24 cellular contexts compared by ENCODE assay signal in genomic region chr20:1174787-1175186, GRCh38. TPM values are rescaled to one million over a fixed set of nuclear protein-coding genes. Genes with fewer than 3 reads are reported as not detected.
DNase-seq lines count a peak whose midpoint lies in the region; ATAC-seq, FAIRE-seq and TF ChIP-seq lines count a peak whose summit lies in the region.
"Had no signal": no experiment of that assay in that cellular context is flagged by ENCODE, and none has a peak within 500 bp of the region (broad histone marks: within the 10 kb centered on the region; RNA-seq: fewer than 3 reads in every experiment).

No MANE protein-coding gene starts in this region.

- 6% methylated on average over 6 of the region's 8 CpGs for WGBS in K562 (ENCODE audit: insufficient coverage, low coverage, missing lambda C conversion rate)
- WGBS in heart right ventricle, 2 donors = 92 to 94% methylated on average over 8 of the region's 8 CpGs

- no peaks in the 10 kb centered on the region for H3K79me2 ChIP-seq in K562 (ENCODE audit: control insufficient read depth, insufficient read depth, low read length)

- in situ Hi-C loops in K562 (cut with MboI) = no loop called here

- TF ChIP-seq EP300 in K562 (IDR thresholded peaks at IDR 0.05; ENCODE audit: low read length) = 0 out of 2 replicates have a peak, but pooled peaks have one; percentile 31

- no peaks in the 10 kb centered on the region for H3K4me1 Mint-ChIP-seq in activated naive CD4-positive, alpha-beta T cell treated with anti-CD3 and anti-CD28 coated beads, Interleukin-2, amount 10 ng/mL, durations not matched to agents 7 days and 5 days

- H3K27ac ChIP-seq in K562 (ENCODE audit: extremely low read depth, low read depth, low read length) (no peak overlapping the region), heart right ventricle (no peak overlapping the region)
- H3K27ac ChIP-seq: BLaER1 treated with 17β-estradiol and CSF1 and Interleukin-3, amounts not matched to agents 10 nM and 100 nM; SJSA1 had no signal

- no peaks in the 10 kb centered on the region for H3K9me3 Mint-ChIP-seq in activated naive CD4-positive, alpha-beta T cell treated with anti-CD3 and anti-CD28 coated beads, Interleukin-2, amount 10 ng/mL, durations not matched to agents 7 days and 5 days
- H3K9me3 Mint-ChIP-seq: CD4-positive, alpha-beta T cell had no signal

- ATAC-seq in K562 (peak; percentile 55), heart right ventricle (no peak)
- ATAC-seq: HCT116 had no signal

- peaks cover 19% of the 10 kb centered on the region; the same call in 1 of the 3 replicates for H3K36me3 ChIP-seq in K562 (ENCODE audit: control insufficient read depth, insufficient read depth, low read length)
- peaks cover 0 to 82% (median 17%) of the 10 kb centered on the region in 9 donors for H3K36me3 ChIP-seq in heart right ventricle

- no peak overlapping the region for H3K4me3 ChIP-seq in K562
- H3K4me3 ChIP-seq in heart right ventricle = no peak overlapping the region
- H3K4me3 ChIP-seq: BLaER1 treated with 17β-estradiol and CSF1 and Interleukin-3, amounts not matched to agents 10 nM and 100 nM; SJSA1 had no signal

- TF ChIP-seq CTCF in K562 (IDR thresholded peaks at IDR 0.05 in 2 of 3, conservative IDR thresholded peaks at IDR 0.05 in 1 of 3; ENCODE audit: insufficient read depth in 2 of 3, low read depth in 1 of 3, low read length in 3 of 3) (no peak), heart right ventricle (IDR thresholded peaks at IDR 0.05) (no peak)

- H3K27ac Mint-ChIP-seq in activated naive CD4-positive, alpha-beta T cell treated with anti-CD3 and anti-CD28 coated beads, Interleukin-2, amount 10 ng/mL, durations not matched to agents 7 days and 5 days = peak overlapping the region; percentile 62
- H3K27ac Mint-ChIP-seq: CD4-positive, alpha-beta T cell had no signal

- intact Hi-C loops in K562 (cut with micrococcal nuclease) (loop anchor here (5.0 kb wide), 1 partner anchor 38 kb away; no protein-coding TSS in a partner anchor), heart right ventricle (cut with DNase I) (loop anchor here in 1 of 10 donors (5.0 kb wide), 1 partner anchor 38 kb away; no protein-coding TSS in a partner anchor)

- peak; percentile 51 for FAIRE-seq in K562 (lab: Jason Lieb, UNC)
- FAIRE-seq: D721Med, GM19239, H1 had no signal

- H4K20me1 ChIP-seq in K562 (replicated peaks; ENCODE audit: control insufficient read depth, insufficient read depth, low read length) = peaks cover 6% of the 10 kb centered on the region; the same call in 1 of the 2 replicates

- H3K36me3 Mint-ChIP-seq in activated naive CD4-positive, alpha-beta T cell treated with anti-CD3 and anti-CD28 coated beads, Interleukin-2, amount 10 ng/mL, durations not matched to agents 7 days and 5 days = peaks cover 11% of the 10 kb centered on the region

- H2AFZ ChIP-seq in K562 (ENCODE audit: low read depth, low read length) = no peak overlapping the region

- no peak overlapping the region for H3K4me2 ChIP-seq in K562 (ENCODE audit: insufficient read depth, low read length)
- H3K4me2 ChIP-seq: BLaER1 treated with 17β-estradiol and CSF1 and Interleukin-3, amounts not matched to agents 10 nM and 100 nM had no signal

- no peaks in the 10 kb centered on the region for H3K27me3 Mint-ChIP-seq in activated naive CD4-positive, alpha-beta T cell treated with anti-CD3 and anti-CD28 coated beads, Interleukin-2, amount 10 ng/mL, durations not matched to agents 7 days and 5 days
- H3K27me3 Mint-ChIP-seq: CD4-positive, alpha-beta T cell had no signal

- no peak for DNase-seq in activated naive CD4-positive, alpha-beta T cell treated with anti-CD3 and anti-CD28 coated beads, Interleukin-2, amount 10 ng/mL, durations not matched to agents 7 days and 5 days
- no peak for DNase-seq in activated naive CD4-positive, alpha-beta T cell treated with anti-CD3 and anti-CD28 coated beads, Interleukin-2, amount 50 U/mL, for 16 hours
- peak in 3 of 4 experiments; percentile 23 to 45 (median 33) for DNase-seq in K562 (ENCODE audit: extremely low read depth in 1 of 4, low spot score in 3 of 4)
- DNase-seq in islet precursor cell = peak; percentile 22
- no peak for DNase-seq in SK-N-DZ (ENCODE audit: low spot score)
- no peak for DNase-seq in heart right ventricle
- DNase-seq: AML-193; CD4-positive, alpha-beta T cell; Karpas-422; NCI-H1092; NCI-H1417 treated with DMSO at 0.1 percent for 48 hours; NCI-H1694 treated with DMSO at 0.1 percent for 48 hours; NCI-H2081; NCI-H2227 treated with DMSO at 0.1 percent for 48 hours; NCI-H526 treated with DMSO at 0.1 percent for 48 hours; Right ventricle myocardium superior; RPMI8226 had no signal

- no peak for TF ChIP-seq POLR2A in K562 (conservative IDR thresholded peaks at IDR 0.05)

- H3K9me3 ChIP-seq in K562 (replicated peaks; ENCODE audit: control insufficient read depth, insufficient read depth, low read depth, low read length) = no peaks in the 10 kb centered on the region
- H3K9me3 ChIP-seq in heart right ventricle = no peaks in the 10 kb centered on the region
- H3K9me3 ChIP-seq: BLaER1 treated with 17β-estradiol and CSF1 and Interleukin-3, amounts not matched to agents 10 nM and 100 nM; SJSA1 had no signal

- no peak overlapping the region; a peak in 1 of 4 replicates for H3K9ac ChIP-seq in K562 (ENCODE audit: insufficient read depth in 1 of 2, low read depth in 2 of 2, low read length in 2 of 2)
- H3K9ac ChIP-seq: BLaER1 treated with 17β-estradiol and CSF1 and Interleukin-3, amounts not matched to agents 10 nM and 100 nM had no signal

- no TSS peak for BruUV-seq in K562 (replicated peaks; lab: Mats Ljungman, UMichigan)

- CTCF ChIA-PET in activated naive CD4-positive, alpha-beta T cell treated with anti-CD3 and anti-CD28 coated beads, Interleukin-2, amount 10 ng/mL, durations not matched to agents 7 days and 5 days (lab: Charles Lee) = no interaction called here
- CTCF ChIA-PET in K562 (lab: Yijun Ruan, JAX; ENCODE audit: low intra/inter-chr PET ratio) = no interaction called here

- POLR2A ChIA-PET in K562 (lab: Yijun Ruan, JAX) = interaction anchor here (1.9 kb wide), 1 partner anchor 56 kb away, joined by 4 read pairs; the partner anchor contains the start of gene PSMF1

- H3K27me3 ChIP-seq in K562 (ENCODE audit: control insufficient read depth in 2 of 2, insufficient read depth in 2 of 2, low read length in 2 of 2) = no peaks in the 10 kb centered on the region
- no peaks in the 10 kb centered on the region for H3K27me3 ChIP-seq in heart right ventricle
- H3K27me3 ChIP-seq: BLaER1 treated with 17β-estradiol and CSF1 and Interleukin-3, amounts not matched to agents 10 nM and 100 nM; SJSA1 had no signal

- TF ChIP-seq RAD21 in K562 (CRISPR knock-in tag; conservative IDR thresholded peaks at IDR 0.05 in 1 of 2, IDR thresholded peaks at IDR 0.05 in 1 of 2) = no peak

- H3K4me1 ChIP-seq in K562 (replicated peaks in 1 of 2; ENCODE audit: control insufficient read depth in 2 of 2, insufficient read depth in 2 of 2, low read length in 2 of 2) = peaks cover 14 to 27% of the 10 kb centered on the region in 2 experiments; a peak in 4 of 5 replicates
- H3K4me1 ChIP-seq in heart right ventricle = no peaks in the 10 kb centered on the region
- H3K4me1 ChIP-seq: BLaER1 treated with 17β-estradiol and CSF1 and Interleukin-3, amounts not matched to agents 10 nM and 100 nM; SJSA1 had no signal

- H3K9me1 ChIP-seq in K562 (ENCODE audit: control insufficient read depth, insufficient read depth, low read length) = peaks cover 3% of the 10 kb centered on the region

- H3K4me3 Mint-ChIP-seq in activated naive CD4-positive, alpha-beta T cell treated with anti-CD3 and anti-CD28 coated beads, Interleukin-2, amount 10 ng/mL, durations not matched to agents 7 days and 5 days = no peak overlapping the region
- H3K4me3 Mint-ChIP-seq: CD4-positive, alpha-beta T cell had no signal

RNA-seq across cellular contexts. Expression of gene TMEM74B, which starts 10.0 kb away (rescaled TPM):
- total RNA-seq in K562 (2011; cell fraction: chromatin; rRNA removed; ENCODE audit: low replicate concordance) = 44.7 and 63.1 TPM in 2 replicates
- 47.8 and 49.7 TPM in 2 replicates for total RNA-seq in K562 (2011; cell fraction: nucleolus; rRNA removed)
- 53.6 and 55.5 TPM in 2 replicates for total RNA-seq in K562 (2011; cell fraction: nucleoplasm; rRNA removed)
- total RNA-seq in K562 (2014; rRNA removed) (14.9 and 18.4 TPM in 2 replicates), K562 (2014; rRNA removed; fragmentation: Illumina TruSeq; extraction: Trizol) (3.9 and 5.0 TPM in 2 replicates), K562 (2015; rRNA removed; fragmentation: Illumina TruSeq; extraction: Trizol) (6.7 and 7.5 TPM in 2 replicates), K562 (2021) (18.3 and 18.5 TPM in 2 replicates), heart right ventricle (1 to 10 TPM; 1.5 to 5.1 (median 2.4) TPM)
- polyA plus RNA-seq in K562 (2011; rRNA removed) (11.2 and 25.4 TPM in 2 replicates), K562 (2014; fragmentation: Illumina TruSeq; extraction: Trizol) (7.5 and 8.3 TPM in 2 replicates), K562 (2014; fragmentation: Nextera tagmentation; extraction: Ambion mirVana) (1 to 10 TPM in 1 of 2 experiments, under 1 TPM in 1; 0.24 to 1.2 TPM), K562 (2014; rRNA removed) (19.0 and 22.2 TPM in 2 replicates), heart right ventricle (10 to 100 TPM in 1 of 2 donors, 1 to 10 TPM in 1; 1.5 to 17.5 TPM)
- polyA plus RNA-seq in K562 (2011; cell fraction: cytosol; rRNA removed) = 18.2 and 21.2 TPM in 2 replicates
- 170 and 177 TPM in 2 replicates for polyA plus RNA-seq in K562 (2011; cell fraction: nucleus; rRNA removed)
- polyA plus RNA-seq in K562 (2012) = 19.4 and 33.2 TPM in 2 replicates
- 4.1 and 4.2 TPM in 2 replicates for polyA minus RNA-seq in K562 (2011; rRNA and poly(A)+ RNA removed)
- polyA minus RNA-seq in K562 (2011; cell fraction: cytosol; rRNA and poly(A)+ RNA removed) = 5.7 and 7.6 TPM in 2 replicates
- 14.1 and 22.0 TPM in 2 replicates for polyA minus RNA-seq in K562 (2011; cell fraction: nucleus; rRNA and poly(A)+ RNA removed)
- polyA plus RNA-seq in SK-N-DZ (2014; cell fraction: cytosol; rRNA removed) = 4.3 and 6.5 TPM in 2 replicates
- 61.7 and 64.2 TPM in 2 replicates for polyA plus RNA-seq in SK-N-DZ (2014; cell fraction: nucleus; rRNA removed)
- total RNA-seq: SJSA1 had no signal

RNA-seq across cellular contexts. Expression of gene C20orf202, which starts 28.5 kb away (rescaled TPM):
- total RNA-seq in K562 (2011; cell fraction: chromatin; rRNA removed; ENCODE audit: low replicate concordance) = 0.19 and 0.33 TPM in 2 replicates
- not detected in 2 replicates for total RNA-seq in K562 (2011; cell fraction: nucleolus; rRNA removed)
- total RNA-seq in K562 (2011; cell fraction: nucleoplasm; rRNA removed) = not detected in 2 replicates
- total RNA-seq in K562 (2014; rRNA removed) = not detected in 2 replicates
- 0.19 TPM in 1 of 2 replicates, not detected in the other for total RNA-seq in K562 (2014; rRNA removed; fragmentation: Illumina TruSeq; extraction: Trizol)
- 0.15 TPM in 1 of 2 replicates, not detected in the other for total RNA-seq in K562 (2015; rRNA removed; fragmentation: Illumina TruSeq; extraction: Trizol)
- total RNA-seq in K562 (2021) = 0.11 TPM in 1 of 2 replicates, not detected in the other
- 0.24 and 0.49 TPM in 2 replicates for polyA plus RNA-seq in K562 (2011; rRNA removed)
- polyA plus RNA-seq in K562 (2011; cell fraction: cytosol; rRNA removed) = 0.25 TPM in 1 of 2 replicates, not detected in the other
- 0.27 and 0.74 TPM in 2 replicates for polyA plus RNA-seq in K562 (2011; cell fraction: nucleus; rRNA removed)
- 0.08 and 0.32 TPM in 2 replicates for polyA plus RNA-seq in K562 (2012)
- polyA plus RNA-seq in K562 (2014; fragmentation: Illumina TruSeq; extraction: Trizol) = 0.18 TPM in 1 of 2 replicates, not detected in the other
- polyA plus RNA-seq in K562 (2014; fragmentation: Nextera tagmentation; extraction: Ambion mirVana) = under 1 TPM; 0.03 to 0.06 TPM
- 0.07 and 0.15 TPM in 2 replicates for polyA plus RNA-seq in K562 (2014; rRNA removed)
- polyA minus RNA-seq in K562 (2011; rRNA and poly(A)+ RNA removed) = 0.45 TPM in 1 of 2 replicates, not detected in the other
- not detected in 2 replicates for polyA minus RNA-seq in K562 (2011; cell fraction: cytosol; rRNA and poly(A)+ RNA removed)
- 0.13 TPM in 1 of 2 replicates, not detected in the other for polyA minus RNA-seq in K562 (2011; cell fraction: nucleus; rRNA and poly(A)+ RNA removed)
- not detected in 2 replicates for polyA plus RNA-seq in SK-N-DZ (2014; cell fraction: cytosol; rRNA removed)
- not detected in 2 replicates for polyA plus RNA-seq in SK-N-DZ (2014; cell fraction: nucleus; rRNA removed)
- total RNA-seq in heart right ventricle = under 1 TPM in 6 of 10 donors, not detected in 4; 0.18 to 0.90 (median 0.38) TPM
- under 1 TPM; 0.23 to 0.80 TPM for polyA plus RNA-seq in heart right ventricle
- total RNA-seq: A172; CD4-positive, alpha-beta T cell; H1; SJSA1 had no signal

RNA-seq across cellular contexts. Expression of gene RAD21L1, which starts 51.1 kb away (rescaled TPM):
- 1.6 and 7.8 TPM in 2 replicates for total RNA-seq in K562 (2011; cell fraction: chromatin; rRNA removed; ENCODE audit: low replicate concordance)
- 1.5 and 2.0 TPM in 2 replicates for total RNA-seq in K562 (2011; cell fraction: nucleolus; rRNA removed)
- 3.7 and 4.1 TPM in 2 replicates for total RNA-seq in K562 (2011; cell fraction: nucleoplasm; rRNA removed)
- total RNA-seq in K562 (2014; rRNA removed) = 0.45 TPM in 2 replicates
- 0.44 and 1.1 TPM in 2 replicates for total RNA-seq in K562 (2014; rRNA removed; fragmentation: Illumina TruSeq; extraction: Trizol)
- 0.23 and 0.29 TPM in 2 replicates for total RNA-seq in K562 (2015; rRNA removed; fragmentation: Illumina TruSeq; extraction: Trizol)
- total RNA-seq in K562 (2021) = 1.3 and 1.7 TPM in 2 replicates
- polyA plus RNA-seq in K562 (2011; rRNA removed) = 1.4 and 1.7 TPM in 2 replicates
- polyA plus RNA-seq in K562 (2011; cell fraction: cytosol; rRNA removed) = 0.03 and 0.24 TPM in 2 replicates
- polyA plus RNA-seq in K562 (2011; cell fraction: nucleus; rRNA removed) = 0.82 and 1.4 TPM in 2 replicates
- 0.42 and 0.53 TPM in 2 replicates for polyA plus RNA-seq in K562 (2012)
- 0.65 and 0.69 TPM in 2 replicates for polyA plus RNA-seq in K562 (2014; fragmentation: Illumina TruSeq; extraction: Trizol)
- under 1 TPM in 1 of 2 experiments, not detected in 1; 0.17 TPM for polyA plus RNA-seq in K562 (2014; fragmentation: Nextera tagmentation; extraction: Ambion mirVana)
- polyA plus RNA-seq in K562 (2014; rRNA removed) = 0.24 and 0.42 TPM in 2 replicates
- polyA minus RNA-seq in K562 (2011; rRNA and poly(A)+ RNA removed) = 2.1 and 2.6 TPM in 2 replicates
- 0.86 and 1.2 TPM in 2 replicates for polyA minus RNA-seq in K562 (2011; cell fraction: cytosol; rRNA and poly(A)+ RNA removed)
- 2.0 and 3.7 TPM in 2 replicates for polyA minus RNA-seq in K562 (2011; cell fraction: nucleus; rRNA and poly(A)+ RNA removed)
- not detected in 2 replicates for polyA plus RNA-seq in SK-N-DZ (2014; cell fraction: cytosol; rRNA removed)
- polyA plus RNA-seq in SK-N-DZ (2014; cell fraction: nucleus; rRNA removed) = not detected in 2 replicates
- not detected for total RNA-seq in heart right ventricle
- polyA plus RNA-seq in heart right ventricle = not detected
- total RNA-seq: Right ventricle myocardium superior had no signal

RNA-seq across cellular contexts. Expression of gene PSMF1, which starts 56.4 kb away (rescaled TPM):
- 34.5 and 43.5 TPM in 2 replicates for total RNA-seq in K562 (2011; cell fraction: chromatin; rRNA removed; ENCODE audit: low replicate concordance)
- total RNA-seq in K562 (2011; cell fraction: nucleolus; rRNA removed) = 10.7 and 12.6 TPM in 2 replicates
- total RNA-seq in K562 (2011; cell fraction: nucleoplasm; rRNA removed) = 16.1 and 23.6 TPM in 2 replicates
- total RNA-seq in K562 (2014; rRNA removed) (17.9 and 26.5 TPM in 2 replicates), K562 (2014; rRNA removed; fragmentation: Illumina TruSeq; extraction: Trizol) (34.1 and 35.8 TPM in 2 replicates), K562 (2015; rRNA removed; fragmentation: Illumina TruSeq; extraction: Trizol) (29.4 and 33.8 TPM in 2 replicates), K562 (2021) (136 and 138 TPM in 2 replicates), heart right ventricle (100 to 1,000 TPM; 105 to 181 (median 129) TPM)
- polyA plus RNA-seq in K562 (2011; rRNA removed) (33.2 and 77.8 TPM in 2 replicates), K562 (2014; fragmentation: Illumina TruSeq; extraction: Trizol) (126 and 192 TPM in 2 replicates), K562 (2014; fragmentation: Nextera tagmentation; extraction: Ambion mirVana) (10 to 100 TPM in 1 of 2 experiments, 1 to 10 TPM in 1; 8.5 to 21.3 TPM), K562 (2014; rRNA removed) (18.0 and 20.6 TPM in 2 replicates), heart right ventricle (10 to 100 TPM; 22.4 to 89.5 TPM)
- polyA plus RNA-seq in K562 (2011; cell fraction: cytosol; rRNA removed) = 60.7 and 112 TPM in 2 replicates
- polyA plus RNA-seq in K562 (2011; cell fraction: nucleus; rRNA removed) = 39.7 and 54.7 TPM in 2 replicates
- polyA plus RNA-seq in K562 (2012) = 102 and 110 TPM in 2 replicates
- 45.5 and 84.9 TPM in 2 replicates for polyA minus RNA-seq in K562 (2011; rRNA and poly(A)+ RNA removed)
- polyA minus RNA-seq in K562 (2011; cell fraction: cytosol; rRNA and poly(A)+ RNA removed) = 30.9 and 37.4 TPM in 2 replicates
- polyA minus RNA-seq in K562 (2011; cell fraction: nucleus; rRNA and poly(A)+ RNA removed) = 11.4 and 23.4 TPM in 2 replicates
- polyA plus RNA-seq in SK-N-DZ (2014; cell fraction: cytosol; rRNA removed) = 71.3 and 131 TPM in 2 replicates
- polyA plus RNA-seq in SK-N-DZ (2014; cell fraction: nucleus; rRNA removed) = 27.9 and 31.0 TPM in 2 replicates

Comparison
In these comparisons a context has a peak if more than half of its experiments do, and no peak if none do; other contexts are left out.
1. DNase-seq: peak in K562 (3 of 4) and islet precursor cell (single experiment); none in activated naive CD4-positive, alpha-beta T cell treated with anti-CD3 and anti-CD28 coated beads, Interleukin-2, amount 10 ng/mL, durations not matched to agents 7 days and 5 days (single experiment), activated naive CD4-positive, alpha-beta T cell treated with anti-CD3 and anti-CD28 coated beads, Interleukin-2, amount 50 U/mL, for 16 hours (single experiment), SK-N-DZ (single experiment) and heart right ventricle (0 of 2).